8 cellular contexts compared by ENCODE assay signal in genomic region chr14:99982449-99983250, GRCh38.
DNase-seq lines count a peak whose midpoint lies in the region; ATAC-seq lines count a peak whose summit lies in the region.

No MANE protein-coding gene starts in this region.

- no peak overlapping the region for H3K27ac ChIP-seq in substantia nigra (ENCODE audit: low read depth, low read length, poor library complexity, severe bottlenecking)

- peaks cover 1% of the 10 kb centered on the region for H3K36me3 Mint-ChIP-seq in activated CD8-positive, alpha-beta memory T cell treated with anti-CD3 and anti-CD28 coated beads, Interleukin-2, amount 10 ng/mL, durations not matched to agents 7 days and 5 days
- H3K36me3 Mint-ChIP-seq in naive thymus-derived CD8-positive, alpha-beta T cell: no peaks in the 10 kb centered on the region

- H3K27me3 Mint-ChIP-seq in activated CD8-positive, alpha-beta memory T cell treated with anti-CD3 and anti-CD28 coated beads, Interleukin-2, amount 10 ng/mL, durations not matched to agents 7 days and 5 days: no peaks in the 10 kb centered on the region
- H3K27me3 Mint-ChIP-seq in naive thymus-derived CD8-positive, alpha-beta T cell: no peaks in the 10 kb centered on the region

- H3K9me3 Mint-ChIP-seq in activated CD8-positive, alpha-beta memory T cell treated with anti-CD3 and anti-CD28 coated beads, Interleukin-2, amount 10 ng/mL, durations not matched to agents 7 days and 5 days (ENCODE audit: low read depth): no peaks in the 10 kb centered on the region
- no peaks in the 10 kb centered on the region for H3K9me3 Mint-ChIP-seq in naive thymus-derived CD8-positive, alpha-beta T cell

- peaks cover 18% of the 10 kb centered on the region for H3K4me1 Mint-ChIP-seq in activated CD8-positive, alpha-beta memory T cell treated with anti-CD3 and anti-CD28 coated beads, Interleukin-2, amount 10 ng/mL, durations not matched to agents 7 days and 5 days
- H3K4me1 Mint-ChIP-seq in naive thymus-derived CD8-positive, alpha-beta T cell: peaks cover 0 to 14% (median 12%) of the 10 kb centered on the region in 4 donors

- no peak overlapping the region for H3K27ac Mint-ChIP-seq in activated CD8-positive, alpha-beta memory T cell treated with anti-CD3 and anti-CD28 coated beads, Interleukin-2, amount 10 ng/mL, durations not matched to agents 7 days and 5 days
- H3K27ac Mint-ChIP-seq in naive thymus-derived CD8-positive, alpha-beta T cell: peak overlapping the region in 4 of 10 donors; percentile 6 to 57 (median 34)

- DNase-seq in AG20443 (ENCODE audit: low spot score): peak; percentile 79
- DNase-seq in HPDE6-E6E7 (ENCODE audit: extremely low spot score): peak; percentile 52
- peak; percentile 70 for DNase-seq in NOMO-1 treated with DMSO at 0.1 percent for 48 hours (lab: John Stamatoyannopoulos, UW; ENCODE audit: unreplicated experiment)
- peak; percentile 70 for DNase-seq in activated CD8-positive, alpha-beta memory T cell treated with anti-CD3 and anti-CD28 coated beads, Interleukin-2, amount 10 ng/mL, durations not matched to agents 7 days and 5 days
- peak; percentile 69 for DNase-seq in epidermal melanocyte (ENCODE audit: insufficient read length, low spot score)
- DNase-seq in naive thymus-derived CD8-positive, alpha-beta T cell: peak; percentile 50 to 78 (median 65)
- DNase-seq in substantia nigra (lab: John Stamatoyannopoulos, UW): peak in 32 of 49 donors; percentile 4 to 63 (median 32)

- H3K4me3 Mint-ChIP-seq in activated CD8-positive, alpha-beta memory T cell treated with anti-CD3 and anti-CD28 coated beads, Interleukin-2, amount 10 ng/mL, durations not matched to agents 7 days and 5 days: no peak overlapping the region
- H3K4me3 Mint-ChIP-seq in naive thymus-derived CD8-positive, alpha-beta T cell: no peak overlapping the region

- POLR2A ChIA-PET in naive thymus-derived CD8-positive, alpha-beta T cell (lab: Charles Lee): interaction anchor here (1.2 to 3.8 kb wide), 2 partner anchors 127 to 210 kb away, joined by 4 to 16 read pairs; no protein-coding TSS in a partner anchor

- CTCF ChIA-PET in activated CD8-positive, alpha-beta memory T cell treated with anti-CD3 and anti-CD28 coated beads, Interleukin-2, amount 10 ng/mL, durations not matched to agents 7 days and 5 days (lab: Charles Lee): interaction anchor here (0.6 to 5.2 kb wide), 31 partner anchors 9 to 673 kb away, joined by 3 to 50 read pairs (median 4); partner anchors contain the start of gene DEGS2

- peak; percentile 65 for ATAC-seq in GM18907 (IDR thresholded peaks at IDR 0.05; ENCODE audit: unreplicated experiment)
- ATAC-seq in activated CD8-positive, alpha-beta memory T cell treated with anti-CD3 and anti-CD28 coated beads, Interleukin-2, amount 10 ng/mL, durations not matched to agents 7 days and 5 days: peak; percentile 92
- peak; percentile 95 to 99 for ATAC-seq in naive thymus-derived CD8-positive, alpha-beta T cell
